8 cellular contexts compared by ENCODE assay signal in genomic region chr1:26991310-26992116, GRCh38. TPM values are rescaled to one million over a fixed set of nuclear protein-coding genes. Genes with fewer than 3 reads are reported as not detected.
DNase-seq lines count a peak whose midpoint lies in the region; ATAC-seq and TF ChIP-seq lines count a peak whose summit lies in the region.
"Had no signal": no experiment of that assay in that cellular context is flagged by ENCODE, and none has a peak within 500 bp of the region (broad histone marks: within the 10 kb centered on the region; RNA-seq: fewer than 3 reads in every experiment).

No MANE protein-coding gene starts in this region.

- no peak overlapping the region for H3K4ac ChIP-seq in neuronal stem cell (ENCODE audit: low read length)

- no peak overlapping the region for H3K14ac ChIP-seq in neuronal stem cell (ENCODE audit: low read length)

- H3K27ac ChIP-seq in neuronal stem cell (replicated peaks; ENCODE audit: low read length), result no peak overlapping the region

- H3K4me3 ChIP-seq in neuronal stem cell (ENCODE audit: low read length in 2 of 2), result no peak overlapping the region

- peaks cover 5 to 49% (median 23%) of the 10 kb centered on the region in 3 experiments for H3K27me3 ChIP-seq in neuronal stem cell (ENCODE audit: control insufficient read depth in 3 of 3, insufficient read depth in 3 of 3, low read depth in 1 of 3, low read length in 3 of 3)

- no peaks in the 10 kb centered on the region for H3K9me3 ChIP-seq in neuronal stem cell (replicated peaks in 1 of 2; ENCODE audit: control insufficient read depth in 2 of 2, insufficient read depth in 1 of 2, low read depth in 1 of 2, low read length in 2 of 2)

- H3K27ac Mint-ChIP-seq in activated T-helper 17 cell treated with anti-CD3 and anti-CD28 coated beads, Interleukin-2, amount 50 U/mL, for 72 hours, result peak overlapping the region; percentile 52
- H3K27ac Mint-ChIP-seq in stimulated activated naive B cell treated with anti-CD40 and anti-IgM and Interleukin-4, amounts not matched to agents 10 μg/mL and 1 μg/mL and 100 μg/mL, for 72 hours, result no peak overlapping the region

- DNase-seq in DMS53 (lab: John Stamatoyannopoulos, UW), result peak; percentile 97
- DNase-seq in HT1080 (ENCODE audit: low read depth), result peak; percentile 83
- DNase-seq in neuronal stem cell (ENCODE audit: low spot score), result no peak
- no peak for DNase-seq in stimulated activated naive B cell treated with anti-CD40 and anti-IgM and Interleukin-4, amounts not matched to agents 10 μg/mL and 1 μg/mL and 100 μg/mL, for 72 hours
- DNase-seq in erythroblast (lab: John Stamatoyannopoulos, UW), result no peak

- H3K9ac ChIP-seq in neuronal stem cell (ENCODE audit: low read depth, low read length, poor library complexity), result no peak overlapping the region

- H3K79me1 ChIP-seq in neuronal stem cell (ENCODE audit: low read depth, low read length), result no peaks in the 10 kb centered on the region

- TF ChIP-seq POLR2A in erythroblast (IDR thresholded peaks at IDR 0.05; ENCODE audit: low read length), result no peak

- H2BK5ac ChIP-seq in neuronal stem cell (ENCODE audit: low read length), result no peak overlapping the region

- peak overlapping the region; percentile 38 for H3K18ac ChIP-seq in neuronal stem cell (ENCODE audit: low read length)

- H2AK5ac ChIP-seq in neuronal stem cell (ENCODE audit: low read depth, low read length), result peak overlapping the region; percentile 12

- no peak overlapping the region for H2BK120ac ChIP-seq in neuronal stem cell (ENCODE audit: low read depth, low read length)

- H3K4me1 ChIP-seq in neuronal stem cell (ENCODE audit: control insufficient read depth in 2 of 2, insufficient read depth in 1 of 2, low read depth in 1 of 2, low read length in 2 of 2), result peaks cover 6 to 21% of the 10 kb centered on the region in 2 donors

- WGBS in neuronal stem cell (ENCODE audit: extremely low coverage in 2 of 2, insufficient read length in 2 of 2, insufficient replicate concordance in 1 of 2), 2 donors, result no CpG with 5 or more reads among the region's 10 CpGs

- no peaks in the 10 kb centered on the region for H3K36me3 Mint-ChIP-seq in activated T-helper 17 cell treated with anti-CD3 and anti-CD28 coated beads, Interleukin-2, amount 50 U/mL, for 72 hours (ENCODE audit: low read depth)
- no peaks in the 10 kb centered on the region for H3K36me3 Mint-ChIP-seq in stimulated activated naive B cell treated with anti-CD40 and anti-IgM and Interleukin-4, amounts not matched to agents 10 μg/mL and 1 μg/mL and 100 μg/mL, for 72 hours

- peaks cover 0 to 2% of the 10 kb centered on the region in 2 donors for H3K36me3 ChIP-seq in neuronal stem cell (replicated peaks in 1 of 2; ENCODE audit: control insufficient read depth in 2 of 2, insufficient read depth in 2 of 2, low read length in 2 of 2)

- H3K4me1 Mint-ChIP-seq in activated T-helper 17 cell treated with anti-CD3 and anti-CD28 coated beads, Interleukin-2, amount 50 U/mL, for 72 hours, result peaks cover 5% of the 10 kb centered on the region
- peaks cover 9 to 15% of the 10 kb centered on the region in 2 donors for H3K4me1 Mint-ChIP-seq in stimulated activated naive B cell treated with anti-CD40 and anti-IgM and Interleukin-4, amounts not matched to agents 10 μg/mL and 1 μg/mL and 100 μg/mL, for 72 hours

- no peaks in the 10 kb centered on the region for H3K9me3 Mint-ChIP-seq in activated T-helper 17 cell treated with anti-CD3 and anti-CD28 coated beads, Interleukin-2, amount 50 U/mL, for 72 hours
- H3K9me3 Mint-ChIP-seq in stimulated activated naive B cell treated with anti-CD40 and anti-IgM and Interleukin-4, amounts not matched to agents 10 μg/mL and 1 μg/mL and 100 μg/mL, for 72 hours, result no peaks in the 10 kb centered on the region

- no peak overlapping the region for H4K91ac ChIP-seq in neuronal stem cell (ENCODE audit: low read depth, low read length, poor library complexity)

- H3K23ac ChIP-seq in neuronal stem cell (ENCODE audit: low read depth, low read length, poor library complexity), result no peak overlapping the region

- H2AFZ ChIP-seq in neuronal stem cell (ENCODE audit: low read length), result no peak overlapping the region

- H2BK12ac ChIP-seq in neuronal stem cell (ENCODE audit: low read length), result no peak overlapping the region

- peaks cover 20% of the 10 kb centered on the region for H3K27me3 Mint-ChIP-seq in activated T-helper 17 cell treated with anti-CD3 and anti-CD28 coated beads, Interleukin-2, amount 50 U/mL, for 72 hours
- peaks cover 45 to 55% of the 10 kb centered on the region in 2 donors for H3K27me3 Mint-ChIP-seq in stimulated activated naive B cell treated with anti-CD40 and anti-IgM and Interleukin-4, amounts not matched to agents 10 μg/mL and 1 μg/mL and 100 μg/mL, for 72 hours

- H2BK15ac ChIP-seq in neuronal stem cell (ENCODE audit: low read length), result peak overlapping the region; percentile 6

- H4K8ac ChIP-seq in neuronal stem cell (ENCODE audit: low read depth, low read length), result no peak overlapping the region

- ATAC-seq in activated T-helper 17 cell treated with anti-CD3 and anti-CD28 coated beads, Interleukin-2, amount 50 U/mL, for 72 hours (replicated peaks), result peak; percentile 14
- no peak for ATAC-seq in stimulated activated naive B cell treated with anti-CD40 and anti-IgM and Interleukin-4, amounts not matched to agents 10 μg/mL and 1 μg/mL and 100 μg/mL, for 72 hours (replicated peaks)
- no peak for ATAC-seq in HG02642 (IDR thresholded peaks at IDR 0.05; ENCODE audit: poor library complexity, unreplicated experiment)

- peak overlapping the region; percentile 40 for H3K4me3 Mint-ChIP-seq in activated T-helper 17 cell treated with anti-CD3 and anti-CD28 coated beads, Interleukin-2, amount 50 U/mL, for 72 hours
- H3K4me3 Mint-ChIP-seq in stimulated activated naive B cell treated with anti-CD40 and anti-IgM and Interleukin-4, amounts not matched to agents 10 μg/mL and 1 μg/mL and 100 μg/mL, for 72 hours, result no peak overlapping the region

- H3K4me2 ChIP-seq in neuronal stem cell (ENCODE audit: insufficient read depth, low read length, poor library complexity, severe bottlenecking), result no peak overlapping the region

RNA-seq across cellular contexts. Expression of gene TRNP1, which starts 2.0 kb away (rescaled TPM):
- total RNA-seq in HT1080 (2014; rRNA removed; shearing (Covaris generic)), result 15.2 and 18.9 TPM in 2 replicates
- polyA plus RNA-seq in HT1080 (2015; cell fraction: cytosol; rRNA removed), result 9.7 and 11.1 TPM in 2 replicates
- polyA plus RNA-seq in HT1080 (2015; cell fraction: nucleus; rRNA removed), result 7.5 TPM in 2 replicates
- total RNA-seq in activated T-helper 17 cell treated with anti-CD3 and anti-CD28 coated beads, Interleukin-2, amount 50 U/mL, for 72 hours, result not detected
- 1.3 TPM for polyA plus RNA-seq in neuronal stem cell (2013, experiment 1 of 2)
- 1.3 TPM for polyA plus RNA-seq in neuronal stem cell (2013, experiment 2 of 2)

RNA-seq across cellular contexts. Expression of gene TENT5B, which starts 21.1 kb away (rescaled TPM):
- 0.13 TPM in 1 of 2 replicates, not detected in the other for total RNA-seq in HT1080 (2014; rRNA removed; shearing (Covaris generic))
- polyA plus RNA-seq in HT1080 (2015; cell fraction: cytosol; rRNA removed), result 0.84 and 1.2 TPM in 2 replicates
- 0.32 and 0.36 TPM in 2 replicates for polyA plus RNA-seq in HT1080 (2015; cell fraction: nucleus; rRNA removed)
- not detected for total RNA-seq in activated T-helper 17 cell treated with anti-CD3 and anti-CD28 coated beads, Interleukin-2, amount 50 U/mL, for 72 hours
- polyA plus RNA-seq in neuronal stem cell (2013, experiment 1 of 2), result 6.3 TPM
- polyA plus RNA-seq in neuronal stem cell (2013, experiment 2 of 2), result 6.2 TPM
- total RNA-seq: T-helper 1 cell treated with Interleukin-12 subunit alpha and Interleukin-12 subunit beta and Interleukin-4 antibody, amounts not matched to agents 30 ng/mL and 1 ng/mL, for 36 hours had no signal

RNA-seq across cellular contexts. Expression of gene KDF1, which starts 31.2 kb away (rescaled TPM):
- not detected in 2 replicates for total RNA-seq in HT1080 (2014; rRNA removed; shearing (Covaris generic))
- not detected in 2 replicates for polyA plus RNA-seq in HT1080 (2015; cell fraction: cytosol; rRNA removed)
- polyA plus RNA-seq in HT1080 (2015; cell fraction: nucleus; rRNA removed), result not detected in 2 replicates
- not detected for total RNA-seq in activated T-helper 17 cell treated with anti-CD3 and anti-CD28 coated beads, Interleukin-2, amount 50 U/mL, for 72 hours
- 0.04 TPM for polyA plus RNA-seq in neuronal stem cell (2013, experiment 1 of 2)
- polyA plus RNA-seq in neuronal stem cell (2013, experiment 2 of 2), result 0.03 TPM
- total RNA-seq: T-helper 1 cell treated with Interleukin-12 subunit alpha and Interleukin-12 subunit beta and Interleukin-4 antibody, amounts not matched to agents 30 ng/mL and 1 ng/mL, for 36 hours had no signal

Comparison
In these comparisons a context has a peak if more than half of its experiments do, and no peak if none do; other contexts are left out.
1. DNase-seq: peak in DMS53 (single experiment) and HT1080 (single experiment); none in neuronal stem cell (single experiment), stimulated activated naive B cell treated with anti-CD40 and anti-IgM and Interleukin-4, amounts not matched to agents 10 μg/mL and 1 μg/mL and 100 μg/mL, for 72 hours (single experiment) and erythroblast (0 of 2).
2. RNA of gene TRNP1, which starts 2.0 kb away (total RNA-seq): 15.2 to 18.9 TPM in HT1080; not detected in activated T-helper 17 cell treated with anti-CD3 and anti-CD28 coated beads, Interleukin-2, amount 50 U/mL, for 72 hours; every median in the first group is over 10 times any median in the second.